In genomic region chr15:39685367-39685766, GRCh38 we compare ENCODE assay signal across 23 cellular contexts.
"Had no signal": no experiment of that assay in that cellular context is flagged by ENCODE, and none has a peak within 500 bp of the region (broad histone marks: within the 10 kb centered on the region; RNA-seq: fewer than 3 reads in every experiment).

No MANE protein-coding gene starts in this region.

- ATAC-seq: naive thymus-derived CD8-positive, alpha-beta T cell; natural killer cell treated with Interleukin-12 subunit alpha and Interleukin-12 subunit beta and Interleukin-15 and Interleukin-18, amount 100 ng/mL, for 72 hours; stimulated activated memory B cell treated with anti-CD40 and anti-IgM and Interleukin-4, amounts not matched to agents 10 μg/mL and 1 μg/mL and 100 μg/mL, for 72 hours; stimulated activated naive CD8-positive, alpha-beta T cell treated with anti-CD3 and anti-CD28 coated beads, Interleukin-15, amount 100 ng/mL, for 72 hours; stimulated activated naive CD8-positive, alpha-beta T cell treated with anti-CD3 and anti-CD28 coated beads, Interleukin-15, Interleukin-2, amounts not matched to agents 100 U/mL and 50 U/mL, for 24 hours had no signal

- H3K4me1 ChIP-seq: parathyroid adenoma, psoas muscle, spleen, suprapubic skin, testis, upper lobe of right lung, uterus had no signal

- H3K36me3 Mint-ChIP-seq: naive thymus-derived CD8-positive, alpha-beta T cell; natural killer cell treated with Interleukin-12 subunit alpha and Interleukin-12 subunit beta and Interleukin-15 and Interleukin-18, amount 100 ng/mL, for 72 hours; stimulated activated memory B cell treated with anti-CD40 and anti-IgM and Interleukin-4, amounts not matched to agents 10 μg/mL and 1 μg/mL and 100 μg/mL, for 72 hours; type B pancreatic cell had no signal

- H3K79me2 ChIP-seq: parathyroid adenoma had no signal

- H3K9me3 ChIP-seq: ovary, psoas muscle, spleen, suprapubic skin, testis, tibial artery, transverse colon, upper lobe of right lung, uterus had no signal

- H3K27ac ChIP-seq: ovary, parathyroid adenoma, psoas muscle, skin epidermis, spleen, suprapubic skin, testis, tibial artery, transverse colon, upper lobe of right lung, uterus had no signal

- DNase-seq: occipital lobe; psoas muscle; spleen; stimulated activated CD4-positive, alpha-beta T cell treated with anti-CD3 and anti-CD28 coated beads, Interleukin-4, amount 100 ng/mL, for 1 hour; upper lobe of right lung had no signal

- H3K4me3 ChIP-seq: ovary, psoas muscle, skin epidermis, smooth muscle cell, spleen, suprapubic skin, testis, tibial artery, transverse colon, upper lobe of right lung, uterus had no signal

- H3K4me2 ChIP-seq: smooth muscle cell had no signal

- H2AFZ ChIP-seq: parathyroid adenoma had no signal

- H3K9me3 Mint-ChIP-seq: naive thymus-derived CD8-positive, alpha-beta T cell; natural killer cell treated with Interleukin-12 subunit alpha and Interleukin-12 subunit beta and Interleukin-15 and Interleukin-18, amount 100 ng/mL, for 72 hours; nephron progenitor cell; neural crest cell; stimulated activated memory B cell treated with anti-CD40 and anti-IgM and Interleukin-4, amounts not matched to agents 10 μg/mL and 1 μg/mL and 100 μg/mL, for 72 hours; stimulated activated naive CD8-positive, alpha-beta T cell treated with anti-CD3 and anti-CD28 coated beads, Interleukin-15, amount 100 ng/mL, for 72 hours; type B pancreatic cell had no signal

- H3K27me3 ChIP-seq: ovary, spleen, suprapubic skin, testis, tibial artery, transverse colon, upper lobe of right lung, uterus had no signal

- H3K4me1 Mint-ChIP-seq: stimulated activated memory B cell treated with anti-CD40 and anti-IgM and Interleukin-4, amounts not matched to agents 10 μg/mL and 1 μg/mL and 100 μg/mL, for 72 hours; stimulated activated naive CD8-positive, alpha-beta T cell treated with anti-CD3 and anti-CD28 coated beads, Interleukin-15, amount 100 ng/mL, for 72 hours had no signal

- H3K4me3 Mint-ChIP-seq: naive thymus-derived CD8-positive, alpha-beta T cell; natural killer cell treated with Interleukin-12 subunit alpha and Interleukin-12 subunit beta and Interleukin-15 and Interleukin-18, amount 100 ng/mL, for 72 hours; nephron progenitor cell; neural crest cell; stimulated activated memory B cell treated with anti-CD40 and anti-IgM and Interleukin-4, amounts not matched to agents 10 μg/mL and 1 μg/mL and 100 μg/mL, for 72 hours; stimulated activated naive CD8-positive, alpha-beta T cell treated with anti-CD3 and anti-CD28 coated beads, Interleukin-15, amount 100 ng/mL, for 72 hours; type B pancreatic cell had no signal

- H3K27ac Mint-ChIP-seq: natural killer cell treated with Interleukin-12 subunit alpha and Interleukin-12 subunit beta and Interleukin-15 and Interleukin-18, amount 100 ng/mL, for 72 hours; nephron progenitor cell; progenitor cell of endocrine pancreas; stimulated activated memory B cell treated with anti-CD40 and anti-IgM and Interleukin-4, amounts not matched to agents 10 μg/mL and 1 μg/mL and 100 μg/mL, for 72 hours; stimulated activated naive CD8-positive, alpha-beta T cell treated with anti-CD3 and anti-CD28 coated beads, Interleukin-15, amount 100 ng/mL, for 72 hours; type B pancreatic cell had no signal

- H3K27me3 Mint-ChIP-seq: natural killer cell treated with Interleukin-12 subunit alpha and Interleukin-12 subunit beta and Interleukin-15 and Interleukin-18, amount 100 ng/mL, for 72 hours; progenitor cell of endocrine pancreas; stimulated activated memory B cell treated with anti-CD40 and anti-IgM and Interleukin-4, amounts not matched to agents 10 μg/mL and 1 μg/mL and 100 μg/mL, for 72 hours; stimulated activated naive CD8-positive, alpha-beta T cell treated with anti-CD3 and anti-CD28 coated beads, Interleukin-15, amount 100 ng/mL, for 72 hours; type B pancreatic cell had no signal

- H3K9ac ChIP-seq: parathyroid adenoma had no signal

- H3K36me3 ChIP-seq: ovary, spleen, suprapubic skin, tibial artery, transverse colon, upper lobe of right lung, uterus had no signal
